In the genomic region with DNA sequence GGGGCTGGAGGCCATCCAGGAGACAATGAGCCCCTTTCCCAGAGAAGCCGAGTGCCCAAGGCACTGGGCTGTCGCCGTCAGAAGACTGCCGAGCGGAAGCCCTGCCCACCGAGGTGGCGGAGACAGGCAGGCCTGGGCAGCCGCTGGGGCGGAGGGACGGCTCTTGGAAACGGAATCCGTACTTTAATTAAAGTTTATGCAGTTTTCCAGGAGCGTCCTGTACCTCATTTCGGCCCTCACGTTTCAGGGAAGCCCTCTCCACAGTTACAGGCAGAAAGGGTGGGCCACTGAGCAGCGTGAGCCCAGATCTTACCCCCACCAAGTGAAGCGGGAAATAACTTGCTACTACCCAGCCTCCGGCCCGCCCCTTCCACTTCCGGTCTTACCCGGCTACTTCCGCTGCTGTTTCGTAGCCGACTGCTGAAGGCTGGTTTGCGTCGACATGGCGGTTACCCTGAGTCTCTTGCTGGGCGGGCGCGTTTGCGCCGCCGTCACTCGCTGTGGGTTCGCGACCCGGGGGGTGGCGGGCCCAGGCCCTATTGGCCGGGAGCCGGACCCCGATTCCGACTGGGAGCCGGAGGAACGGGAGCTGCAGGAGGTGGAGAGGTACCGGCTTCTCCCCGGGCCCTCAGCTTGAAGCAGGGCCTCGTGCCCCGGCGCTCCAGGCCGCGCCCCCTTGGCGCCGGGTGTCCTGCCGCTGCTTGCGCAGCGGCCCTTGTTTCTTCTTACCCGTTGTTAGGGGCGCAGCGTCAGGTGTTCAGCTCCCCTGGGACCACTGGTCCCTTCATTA, we compare ENCODE assay signal across 8 cellular contexts. TPM values are rescaled to one million over a fixed set of nuclear protein-coding genes. Genes with fewer than 3 reads are reported as not detected.
DNase-seq lines count a peak whose midpoint lies in the region; ATAC-seq and TF ChIP-seq lines count a peak whose summit lies in the region.

A gene with protein sequence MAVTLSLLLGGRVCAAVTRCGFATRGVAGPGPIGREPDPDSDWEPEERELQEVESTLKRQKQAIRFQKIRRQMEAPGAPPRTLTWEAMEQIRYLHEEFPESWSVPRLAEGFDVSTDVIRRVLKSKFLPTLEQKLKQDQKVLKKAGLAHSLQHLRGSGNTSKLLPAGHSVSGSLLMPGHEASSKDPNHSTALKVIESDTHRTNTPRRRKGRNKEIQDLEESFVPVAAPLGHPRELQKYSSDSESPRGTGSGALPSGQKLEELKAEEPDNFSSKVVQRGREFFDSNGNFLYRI (plus strand): TSS at position 402 of the 790 bp plus-strand sequence. CDS start 41 bp downstream, at position 443.

- H3K27ac ChIP-seq in hepatocyte (peak within 1 kb of the TSS; percentile 96), aorta (ENCODE audit: low read depth in 1 of 2, low read length in 2 of 2) (peak within 1 kb of the TSS; percentile 84 to 91)

- H3K4me3 ChIP-seq in astrocyte of the cerebellum (ENCODE audit: low read depth, low read length) (peak within 1 kb of the TSS; percentile 71), hepatocyte (peak within 1 kb of the TSS; percentile 42), aorta (ENCODE audit: low read length in 2 of 2) (peak within 1 kb of the TSS; percentile 80 to 81)

- intact Hi-C loops in aorta (cut with DNase I): loop anchor here in 1 of 2 donors (5.0 kb wide), 1 partner anchor 33 kb away; a partner anchor contains a TSS

- H3K27me3 ChIP-seq in hepatocyte (no peaks in the 10 kb centered on the region), aorta (ENCODE audit: control insufficient read depth in 1 of 2, insufficient read depth in 2 of 2, low read length in 1 of 2) (no peaks in the 10 kb centered on the region)

- no peaks in the 10 kb centered on the region for H3K9me3 ChIP-seq in hepatocyte (ENCODE audit: low read depth)
- H3K9me3 ChIP-seq in aorta (ENCODE audit: control insufficient read depth, low read length): no peaks in the 10 kb centered on the region

- H4K20me1 ChIP-seq in hepatocyte (ENCODE audit: insufficient read depth, poor library complexity, severe bottlenecking): peaks cover 10% of the 10 kb centered on the region

- in situ Hi-C loops in astrocyte of the cerebellum (cut with HindIII; ENCODE audit: low sequenced_read_pairs): no loop called here

- H3K4me1 ChIP-seq in hepatocyte (ENCODE audit: insufficient read depth) (no peaks in the 10 kb centered on the region), aorta (ENCODE audit: control insufficient read depth in 1 of 2, insufficient read depth in 2 of 2, low read length in 2 of 2) (no peaks in the 10 kb centered on the region)

- H3K4me2 ChIP-seq in hepatocyte: peak within 1 kb of the TSS; percentile 78

- WGBS in hepatocyte (ENCODE audit: low lambda C conversion rate, missing lambda C conversion rate): 47% methylated on average over 59 of the region's 59 CpGs
- WGBS in aorta, 2 donors: 0% methylated on average over 56 to 59 of the region's 59 CpGs

- peak within 1 kb of the TSS; percentile 75 for H2AFZ ChIP-seq in hepatocyte

- peak; percentile 87 to 94 for DNase-seq in NCI-H2081 (lab: John Stamatoyannopoulos, UW)
- DNase-seq in T-helper 9 cell: peak; percentile 82
- DNase-seq in astrocyte of the cerebellum (ENCODE audit: low read depth): peak; percentile 66
- DNase-seq in hepatocyte (ENCODE audit: low spot score): peak; percentile 84
- DNase-seq in renal cortical epithelial cell (ENCODE audit: low read depth): peak; percentile 82
- DNase-seq in aorta: peak; percentile 95 to 97

- H3K79me2 ChIP-seq in hepatocyte: peaks cover 34% of the 10 kb centered on the region

- no peaks in the 10 kb centered on the region for H3K9me2 ChIP-seq in hepatocyte (replicated peaks; ENCODE audit: insufficient read depth)

- H3K36me3 ChIP-seq in hepatocyte (replicated peaks; ENCODE audit: insufficient read depth, low read depth): no peaks in the 10 kb centered on the region
- peaks cover 2 to 4% of the 10 kb centered on the region in 2 donors for H3K36me3 ChIP-seq in aorta (ENCODE audit: control insufficient read depth in 1 of 2, insufficient read depth in 2 of 2, low read length in 1 of 2)

- ATAC-seq in GM18517 (IDR thresholded peaks at IDR 0.05; ENCODE audit: unreplicated experiment): peak; percentile 96
- peak; percentile 89 for ATAC-seq in HG03039 (IDR thresholded peaks at IDR 0.05; ENCODE audit: unreplicated experiment)
- peak; percentile 97 for ATAC-seq in aorta (ENCODE audit: low FRiP score)

- TF ChIP-seq CTCF in astrocyte of the cerebellum (IDR thresholded peaks at IDR 0.05; ENCODE audit: low read depth, low read length, missing control alignments) (no peak), hepatocyte (IDR thresholded peaks at IDR 0.05; ENCODE audit: poor library complexity) (no peak)

RNA-seq across cellular contexts. Expression of the gene that starts here (rescaled TPM):
- total RNA-seq in hepatocyte (62.3 and 65.9 TPM in 2 replicates), renal cortical epithelial cell (102 and 121 TPM in 2 replicates), aorta (10 to 100 TPM; 75.6 to 81.5 TPM)
- polyA plus RNA-seq in hepatocyte (60.0 and 60.2 TPM in 2 replicates), aorta (100 to 1,000 TPM in 1 of 2 donors, 10 to 100 TPM in 1; 87.9 to 120 TPM)

Comparison
In these comparisons a context has a peak if more than half of its experiments do, and no peak if none do; other contexts are left out.
1. Peak in every context shown above with its lines: DNase-seq, ATAC-seq, H3K4me3 ChIP-seq and H3K27ac ChIP-seq.